8 cellular contexts compared by ENCODE assay signal in the genomic region with DNA sequence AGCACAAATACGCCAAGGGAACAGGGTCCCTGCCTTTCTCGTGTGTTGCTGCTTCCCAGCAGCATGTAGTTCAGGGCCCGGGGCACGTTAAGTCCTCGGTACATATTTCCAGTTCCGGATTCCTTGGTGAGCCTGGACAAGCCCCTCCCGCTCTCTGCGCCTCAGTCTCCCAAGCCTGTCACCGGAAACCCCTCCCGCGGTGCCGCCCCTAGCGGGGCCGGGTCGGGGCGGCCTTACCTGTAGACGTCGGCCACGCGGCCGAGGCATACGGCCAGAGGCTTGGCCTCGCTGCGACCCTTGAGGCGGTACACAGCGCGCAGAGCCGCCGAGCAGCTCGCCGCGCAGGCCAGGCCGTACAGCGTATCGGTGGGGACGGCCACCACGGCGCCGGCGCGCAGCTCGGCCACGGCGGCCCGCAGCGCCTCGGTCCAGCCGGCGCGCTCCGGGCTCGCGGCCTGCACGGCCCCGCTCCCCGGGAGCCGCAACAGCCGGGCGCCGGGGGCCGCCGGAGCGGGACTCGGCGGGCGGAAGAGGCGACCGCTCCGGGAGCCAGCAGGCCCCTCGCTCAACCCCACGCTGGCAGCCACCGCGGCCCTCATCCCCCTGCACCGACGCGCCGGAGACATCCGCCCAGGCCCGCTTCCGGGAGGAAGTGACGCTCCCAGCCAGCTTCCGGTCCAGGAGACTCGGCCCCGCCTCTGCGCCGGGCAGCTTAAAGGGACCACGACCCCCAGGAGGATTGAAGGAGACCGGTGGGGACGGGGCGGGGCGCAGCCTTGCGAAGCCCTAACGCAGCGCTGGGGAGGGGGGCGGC. TPM values are rescaled to one million over a fixed set of nuclear protein-coding genes. Genes with fewer than 3 reads are reported as not detected.
A peak's percentile ranks its signal among the peaks of the same experiment; 100 is the strongest.
DNase-seq lines count a peak whose midpoint lies in the region; ATAC-seq and TF ChIP-seq lines count a peak whose summit lies in the region.

TSS of gene C1orf122 (plus strand) at position 236 of the 814 bp plus-strand sequence. CDS start 615 bp downstream, outside the sequence.
A gene with protein sequence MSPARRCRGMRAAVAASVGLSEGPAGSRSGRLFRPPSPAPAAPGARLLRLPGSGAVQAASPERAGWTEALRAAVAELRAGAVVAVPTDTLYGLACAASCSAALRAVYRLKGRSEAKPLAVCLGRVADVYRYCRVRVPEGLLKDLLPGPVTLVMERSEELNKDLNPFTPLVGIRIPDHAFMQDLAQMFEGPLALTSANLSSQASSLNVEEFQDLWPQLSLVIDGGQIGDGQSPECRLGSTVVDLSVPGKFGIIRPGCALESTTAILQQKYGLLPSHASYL (minus strand): TSS at position 654 of the 814 bp plus-strand sequence. CDS start 28 bp downstream, at position 626.

- peak within 1 kb of the TSS; percentile 81 for H3K9ac ChIP-seq in IMR-90 (ENCODE audit: low read depth, low read length)

- H3K79me2 ChIP-seq in OCI-LY7 (ENCODE audit: insufficient read depth, low read depth, low read length): peaks cover 35% of the 10 kb centered on the region

- H3K56ac ChIP-seq in IMR-90 (ENCODE audit: extremely low read depth, insufficient read depth, low read length): peak within 1 kb of the TSS; percentile 61; the same call in 1 of the 2 replicates

- ATAC-seq in GM21515 (IDR thresholded peaks at IDR 0.05; ENCODE audit: unreplicated experiment) (peak; percentile 84), IMR-90 (ENCODE audit: low read depth) (peak; percentile 84)

- H3K27ac ChIP-seq in IMR-90 (ENCODE audit: insufficient read depth, low read length) (peak within 1 kb of the TSS; percentile 88), OCI-LY7 (ENCODE audit: low read depth, low read length, poor library complexity, severe bottlenecking) (peak within 1 kb of the TSS; percentile 32)

- dilution Hi-C loops in IMR-90 (cut with HindIII; ENCODE audit: low sequenced_read_pairs, unreplicated experiment): no loop called here

- no peaks in the 10 kb centered on the region for H3K9me3 Mint-ChIP-seq in Calu3 (ENCODE audit: low read depth, unreplicated experiment)

- H3K27me3 ChIP-seq in IMR-90 (ENCODE audit: control insufficient read depth, insufficient read depth, low read length): no peaks in the 10 kb centered on the region
- no peaks in the 10 kb centered on the region for H3K27me3 ChIP-seq in mononuclear cell (ENCODE audit: insufficient read depth, low read length)

- no peak within 1 kb of the TSS for H2BK15ac ChIP-seq in IMR-90 (ENCODE audit: low read depth, low read length)

- peak within 1 kb of the TSS; percentile 96 for H3K27ac Mint-ChIP-seq in Calu3 (ENCODE audit: unreplicated experiment)

- H3K4me2 ChIP-seq in IMR-90 (ENCODE audit: low read depth, low read length) (peak within 1 kb of the TSS; percentile 90), OCI-LY7 (ENCODE audit: low read length) (peak within 1 kb of the TSS; percentile 98)

- H2AFZ ChIP-seq in IMR-90 (replicated peaks; ENCODE audit: low read length, poor library complexity) (peak within 1 kb of the TSS; percentile 94), OCI-LY7 (ENCODE audit: low read length) (peak within 1 kb of the TSS; percentile 44)

- TF ChIP-seq CTCF in Calu3 (IDR thresholded peaks at IDR 0.05; ENCODE audit: unreplicated experiment): no peak
- no peak for TF ChIP-seq CTCF in IMR-90 (conservative IDR thresholded peaks at IDR 0.05; ENCODE audit: low read depth, low read length)
- TF ChIP-seq CTCF in OCI-LY7 (conservative IDR thresholded peaks at IDR 0.05; ENCODE audit: low read length): no peak
- no peak for TF ChIP-seq CTCF in epithelial cell of esophagus (IDR thresholded peaks at IDR 0.05; ENCODE audit: insufficient read depth, low read depth, low read length, missing control alignments)

- POLR2A ChIA-PET in IMR-90 (lab: Charles Lee; ENCODE audit: unreplicated experiment): interaction anchor here (0.6 to 1.1 kb wide), 6 partner anchors 35 to 1754 kb away, joined by 3 to 17 read pairs (median 4); partner anchors contain the start of gene DNALI1
- POLR2A ChIA-PET in OCI-LY7 (lab: Charles Lee): interaction anchor here (0.6 to 1.8 kb wide), 8 partner anchors 9 to 677 kb away, joined by 3 to 6 read pairs (median 4); no protein-coding TSS in a partner anchor

- peaks cover 13% of the 10 kb centered on the region for H3K4me1 Mint-ChIP-seq in Calu3 (ENCODE audit: low read depth, unreplicated experiment)

- peaks cover 59% of the 10 kb centered on the region for H3K36me3 Mint-ChIP-seq in Calu3 (ENCODE audit: insufficient read depth, unreplicated experiment)

- H4K91ac ChIP-seq in IMR-90 (ENCODE audit: insufficient read depth, low read depth, low read length): peak within 1 kb of the TSS; percentile 44

- H3K4me1 ChIP-seq in IMR-90 (ENCODE audit: control insufficient read depth, insufficient read depth, low read length) (peaks cover 6% of the 10 kb centered on the region; the same call in 1 of the 2 replicates), OCI-LY7 (ENCODE audit: insufficient read depth, low read length, poor library complexity, severe bottlenecking) (peaks cover 27% of the 10 kb centered on the region), mononuclear cell (ENCODE audit: insufficient read depth, low read length) (peaks cover 44% of the 10 kb centered on the region)

- no peaks in the 10 kb centered on the region for H3K9me2 ChIP-seq in OCI-LY7 (ENCODE audit: insufficient read depth, low read length)

- no peak within 1 kb of the TSS; the same call in 1 of the 2 replicates for H3K18ac ChIP-seq in IMR-90 (ENCODE audit: low read depth, low read length)

- peak within 1 kb of the TSS; percentile 88 for H2AK9ac ChIP-seq in IMR-90 (replicated peaks; ENCODE audit: low read depth, low read length, poor library complexity)

- peak; percentile 92 for TF ChIP-seq POLR2A in IMR-90 (IDR thresholded peaks at IDR 0.05; ENCODE audit: low read depth, low read length)

- peak within 1 kb of the TSS; percentile 72 for H3K23ac ChIP-seq in IMR-90 (ENCODE audit: low read depth, low read length)

- WGBS in IMR-90 (ENCODE audit: extremely low coverage in 2 of 2, insufficient read length in 1 of 2), 2 experiments: 0% methylated on average over 30 of the region's 95 CpGs; no CpG with 5 or more reads in 1 of the 2 experiments

- H3K9me1 ChIP-seq in IMR-90 (ENCODE audit: insufficient read depth, low read length): peaks cover 5% of the 10 kb centered on the region; the same call in 1 of the 2 replicates

- intact Hi-C loops in Calu3 (cut with micrococcal nuclease; ENCODE audit: unreplicated experiment) (loop anchor here (10.0 kb wide), 1 partner anchor 113 kb away; the partner anchor contains the start of gene CDCA8), IMR-90 (cut with micrococcal nuclease) (loop anchor here (1.0 to 10.0 kb wide), 3 partner anchors 53 to 203 kb away; partner anchors contain the start of gene CDCA8), OCI-LY7 (cut with micrococcal nuclease; ENCODE audit: unreplicated experiment) (loop anchor here (1.0 to 2.0 kb wide), 2 partner anchors 13 to 115 kb away; partner anchors contain the start of gene CDCA8)

- H3K36me3 ChIP-seq in IMR-90 (ENCODE audit: control insufficient read depth, insufficient read depth, low read length) (peaks cover 30% of the 10 kb centered on the region), OCI-LY7 (ENCODE audit: insufficient read depth, low read length) (peaks cover 60% of the 10 kb centered on the region)

- H3K4me3 ChIP-seq in IMR-90 (ENCODE audit: insufficient read depth, low read depth, low read length) (peak within 1 kb of the TSS; percentile 90), OCI-LY7 (ENCODE audit: low read depth, low read length, poor library complexity, severe bottlenecking) (peak within 1 kb of the TSS; percentile 91), epithelial cell of esophagus (ENCODE audit: low read length) (peak within 1 kb of the TSS; percentile 89), mononuclear cell (ENCODE audit: low read length) (peak within 1 kb of the TSS; percentile 88)

- peak; percentile 96 for DNase-seq in Calu3
- peak; percentile 92 for DNase-seq in IMR-90
- DNase-seq in OCI-LY7 (ENCODE audit: low spot score): peak; percentile 95
- DNase-seq in activated T-cell treated with anti-CD3 and anti-CD28 coated beads for 4 hours: peak; percentile 87
- DNase-seq in epithelial cell of esophagus (ENCODE audit: low read depth): peak; percentile 95
- peak; percentile 89 to 92 for DNase-seq in stimulated activated CD8-positive, alpha-beta memory T cell treated with anti-CD3 and anti-CD28 coated beads, Interleukin-2, amount 100 ng/mL, for 48 hours (ENCODE audit: low read depth in 2 of 2)

- peak within 1 kb of the TSS; percentile 95 for H3K4me3 Mint-ChIP-seq in Calu3 (ENCODE audit: low read depth, unreplicated experiment)

- peak within 1 kb of the TSS; percentile 79 for H2AK5ac ChIP-seq in IMR-90 (ENCODE audit: low read depth, low read length)

- no peak within 1 kb of the TSS for H2BK120ac ChIP-seq in IMR-90 (ENCODE audit: low read depth, low read length)

- CTCF ChIA-PET in Calu3 (lab: Charles Lee) (interaction anchor here (0.6 to 1.4 kb wide), 8 partner anchors 11 to 779 kb away, joined by 3 to 10 read pairs (median 4); a partner anchor contains a TSS), IMR-90 (lab: Yijun Ruan, JAX) (interaction anchor here (0.6 to 1.5 kb wide), 5 partner anchors 9 to 205 kb away, joined by 3 to 7 read pairs (median 4); partner anchors contain the start of gene MTF1), OCI-LY7 (lab: Charles Lee; ENCODE audit: unreplicated experiment) (interaction anchor here (0.5 to 1.4 kb wide), 7 partner anchors 11 to 1397 kb away, joined by 3 to 22 read pairs (median 8); partner anchors contain the start of gene MACF1)

- no peaks in the 10 kb centered on the region for H3K27me3 Mint-ChIP-seq in Calu3 (ENCODE audit: unreplicated experiment)

- no peaks in the 10 kb centered on the region for H3K9me3 ChIP-seq in IMR-90 (ENCODE audit: control insufficient read depth, insufficient read depth, low read length)
- H3K9me3 ChIP-seq in OCI-LY7 (ENCODE audit: low read length): no peaks in the 10 kb centered on the region
- no peaks in the 10 kb centered on the region for H3K9me3 ChIP-seq in mononuclear cell (ENCODE audit: low read depth, low read length)

- peak within 1 kb of the TSS; percentile 14 for H4K5ac ChIP-seq in IMR-90 (ENCODE audit: low read depth, low read length)

- peaks cover 36 to 58% of the 10 kb centered on the region in 2 experiments for H3K79me1 ChIP-seq in IMR-90 (ENCODE audit: low read depth in 1 of 2, low read length in 2 of 2)

- no peak for TF ChIP-seq RAD21 in IMR-90 (IDR thresholded peaks at IDR 0.05; ENCODE audit: low read length)

- BruUV-seq in Calu3 (replicated peaks; lab: Mats Ljungman, UMichigan): no TSS peak
- BruUV-seq in IMR-90 (replicated peaks; lab: Mats Ljungman, UMichigan): TSS peak; percentile 3
- BruUV-seq in OCI-LY7 (replicated peaks; lab: Mats Ljungman, UMichigan): no TSS peak

- H4K8ac ChIP-seq in IMR-90 (ENCODE audit: low read depth in 2 of 2, low read length in 2 of 2): peak within 1 kb of the TSS; percentile 71 to 88

- peak within 1 kb of the TSS; percentile 85 for H3K4ac ChIP-seq in IMR-90 (ENCODE audit: low read depth, low read length)

- in situ Hi-C loops in IMR-90 (cut with MboI; ENCODE audit: low sequenced_read_pairs): no loop called here

- peak within 1 kb of the TSS; percentile 78 for H3K14ac ChIP-seq in IMR-90 (replicated peaks; ENCODE audit: low read depth, low read length)

- H4K20me1 ChIP-seq in IMR-90 (ENCODE audit: insufficient read depth, low read length) (peaks cover 24% of the 10 kb centered on the region), OCI-LY7 (ENCODE audit: insufficient read depth, low read length) (peaks cover 10% of the 10 kb centered on the region)

- no peak within 1 kb of the TSS for H2BK20ac ChIP-seq in IMR-90 (ENCODE audit: low read depth, low read length)

- peak within 1 kb of the TSS; percentile 70 for H2BK5ac ChIP-seq in IMR-90 (ENCODE audit: low read depth, low read length, poor library complexity, severe bottlenecking)

RNA-seq across cellular contexts. Expression of gene C1orf122, which starts in this region (rescaled TPM):
- total RNA-seq in Calu3 (2022) (41.3 and 43.6 TPM in 2 replicates), IMR-90 (2012; rRNA removed) (2.0 and 2.2 TPM in 2 replicates), OCI-LY7 (2022) (21.4 and 29.7 TPM in 2 replicates), mononuclear cell (8.5 TPM)
- polyA plus RNA-seq in IMR-90 (2012; rRNA removed): 13.6 and 27.6 TPM in 2 replicates
- polyA plus RNA-seq in IMR-90 (2012; cell fraction: cytosol; rRNA removed): 62.5 and 64.7 TPM in 2 replicates
- polyA plus RNA-seq in IMR-90 (2012; cell fraction: nucleus; rRNA removed; ENCODE audit: low replicate concordance): 32.7 and 41.9 TPM in 2 replicates
- total RNA-seq in OCI-LY7 (2014; rRNA removed; shearing (Covaris generic)): 18.9 and 26.0 TPM in 2 replicates

RNA-seq across cellular contexts. Expression of the second gene that starts in this region (rescaled TPM):
- total RNA-seq in Calu3 (2022) (18.6 and 18.8 TPM in 2 replicates), IMR-90 (2012; rRNA removed) (19.2 and 21.7 TPM in 2 replicates), OCI-LY7 (2022) (24.4 and 28.0 TPM in 2 replicates), mononuclear cell (22.2 TPM)
- 21.0 and 25.0 TPM in 2 replicates for polyA plus RNA-seq in IMR-90 (2012; rRNA removed)
- polyA plus RNA-seq in IMR-90 (2012; cell fraction: cytosol; rRNA removed): 15.7 and 17.5 TPM in 2 replicates
- 11.2 and 13.2 TPM in 2 replicates for polyA plus RNA-seq in IMR-90 (2012; cell fraction: nucleus; rRNA removed; ENCODE audit: low replicate concordance)
- total RNA-seq in OCI-LY7 (2014; rRNA removed; shearing (Covaris generic)): 27.6 and 33.6 TPM in 2 replicates

Comparison
In these comparisons a context has a peak if more than half of its experiments do, and no peak if none do; other contexts are left out.
1. Peak in every context shown above with its lines: DNase-seq, ATAC-seq, H3K4me3 ChIP-seq and H3K27ac ChIP-seq.